Comparison of ENCODE assay signal across 12 cellular contexts in genomic region chr10:49309691-49310371, GRCh38. TPM values are rescaled to one million over a fixed set of nuclear protein-coding genes. Genes with fewer than 3 reads are reported as not detected.
DNase-seq lines count a peak whose midpoint lies in the region; ATAC-seq and TF ChIP-seq lines count a peak whose summit lies in the region.
"Had no signal": no experiment of that assay in that cellular context is flagged by ENCODE, and none has a peak within 500 bp of the region (broad histone marks: within the 10 kb centered on the region; RNA-seq: fewer than 3 reads in every experiment).

No MANE protein-coding gene starts in this region.

- H4K8ac ChIP-seq in mesendoderm (ENCODE audit: low read depth, low read length): no peak overlapping the region

- H4K5ac ChIP-seq in mesendoderm (ENCODE audit: low read length): no peak overlapping the region

- H3K56ac ChIP-seq in mesendoderm (ENCODE audit: low read length): no peak overlapping the region

- ATAC-seq in activated CD8-positive, alpha-beta memory T cell treated with anti-CD3 and anti-CD28 coated beads, Interleukin-2, amount 10 ng/mL, durations not matched to agents 7 days and 5 days: peak; percentile 87
- ATAC-seq in stimulated activated memory B cell treated with anti-CD40 and anti-IgM and Interleukin-4, amounts not matched to agents 10 μg/mL and 1 μg/mL and 100 μg/mL, for 72 hours: peak; percentile 76

- H3K4me1 Mint-ChIP-seq in activated CD8-positive, alpha-beta memory T cell treated with anti-CD3 and anti-CD28 coated beads, Interleukin-2, amount 10 ng/mL, durations not matched to agents 7 days and 5 days: peaks cover 35% of the 10 kb centered on the region
- peaks cover 26% of the 10 kb centered on the region for H3K4me1 Mint-ChIP-seq in activated naive CD4-positive, alpha-beta T cell treated with anti-CD3 and anti-CD28 coated beads, Interleukin-2, amount 10 ng/mL, durations not matched to agents 7 days and 5 days
- peaks cover 38% of the 10 kb centered on the region for H3K4me1 Mint-ChIP-seq in stimulated activated memory B cell treated with anti-CD40 and anti-IgM and Interleukin-4, amounts not matched to agents 10 μg/mL and 1 μg/mL and 100 μg/mL, for 72 hours

- H3K79me2 ChIP-seq in mesendoderm (ENCODE audit: control insufficient read depth, insufficient read depth, low read length): no peaks in the 10 kb centered on the region
- H3K79me2 ChIP-seq: hepatocyte had no signal

- H3K9ac ChIP-seq in mesendoderm (ENCODE audit: low read length): no peak overlapping the region

- H3K4ac ChIP-seq in mesendoderm (ENCODE audit: low read depth, low read length): no peak overlapping the region

- peak overlapping the region; percentile 17 for H3K4me3 Mint-ChIP-seq in activated CD8-positive, alpha-beta memory T cell treated with anti-CD3 and anti-CD28 coated beads, Interleukin-2, amount 10 ng/mL, durations not matched to agents 7 days and 5 days
- peak overlapping the region; percentile 1 for H3K4me3 Mint-ChIP-seq in activated naive CD4-positive, alpha-beta T cell treated with anti-CD3 and anti-CD28 coated beads, Interleukin-2, amount 10 ng/mL, durations not matched to agents 7 days and 5 days
- H3K4me3 Mint-ChIP-seq in stimulated activated memory B cell treated with anti-CD40 and anti-IgM and Interleukin-4, amounts not matched to agents 10 μg/mL and 1 μg/mL and 100 μg/mL, for 72 hours: peak overlapping the region; percentile 36

- no peak overlapping the region for H3K23ac ChIP-seq in mesendoderm (ENCODE audit: low read length)

- no peak overlapping the region for H2BK120ac ChIP-seq in mesendoderm (ENCODE audit: low read depth, low read length)

- no peaks in the 10 kb centered on the region for H3K79me1 ChIP-seq in mesendoderm (ENCODE audit: low read length)

- no peak overlapping the region for H2BK5ac ChIP-seq in mesendoderm (ENCODE audit: low read length)

- H3K27me3 Mint-ChIP-seq in activated CD8-positive, alpha-beta memory T cell treated with anti-CD3 and anti-CD28 coated beads, Interleukin-2, amount 10 ng/mL, durations not matched to agents 7 days and 5 days: peaks cover 28% of the 10 kb centered on the region
- peaks cover 33% of the 10 kb centered on the region for H3K27me3 Mint-ChIP-seq in activated naive CD4-positive, alpha-beta T cell treated with anti-CD3 and anti-CD28 coated beads, Interleukin-2, amount 10 ng/mL, durations not matched to agents 7 days and 5 days
- no peaks in the 10 kb centered on the region for H3K27me3 Mint-ChIP-seq in stimulated activated memory B cell treated with anti-CD40 and anti-IgM and Interleukin-4, amounts not matched to agents 10 μg/mL and 1 μg/mL and 100 μg/mL, for 72 hours

- no peak overlapping the region for H2BK15ac ChIP-seq in mesendoderm (replicated peaks; ENCODE audit: low read depth)

- H3K27me3 ChIP-seq in HL-60 (ENCODE audit: insufficient read depth, poor library complexity, severe bottlenecking) (no peaks in the 10 kb centered on the region), mesendoderm (ENCODE audit: insufficient read depth, low read length, poor library complexity) (no peaks in the 10 kb centered on the region)
- H3K27me3 ChIP-seq: hepatocyte had no signal

- no peak overlapping the region; the same call in 1 of the 2 replicates for H3K4me3 ChIP-seq in HL-60 (replicated peaks; ENCODE audit: insufficient read depth, low read length)
- no peak overlapping the region for H3K4me3 ChIP-seq in mesendoderm (ENCODE audit: low read length)
- H3K4me3 ChIP-seq: hepatocyte had no signal

- peaks cover 2% of the 10 kb centered on the region for H3K9me3 Mint-ChIP-seq in activated CD8-positive, alpha-beta memory T cell treated with anti-CD3 and anti-CD28 coated beads, Interleukin-2, amount 10 ng/mL, durations not matched to agents 7 days and 5 days (ENCODE audit: low read depth)
- no peaks in the 10 kb centered on the region for H3K9me3 Mint-ChIP-seq in activated naive CD4-positive, alpha-beta T cell treated with anti-CD3 and anti-CD28 coated beads, Interleukin-2, amount 10 ng/mL, durations not matched to agents 7 days and 5 days
- peaks cover 2% of the 10 kb centered on the region for H3K9me3 Mint-ChIP-seq in stimulated activated memory B cell treated with anti-CD40 and anti-IgM and Interleukin-4, amounts not matched to agents 10 μg/mL and 1 μg/mL and 100 μg/mL, for 72 hours

- no peaks in the 10 kb centered on the region for H3K4me1 ChIP-seq in mesendoderm (ENCODE audit: control insufficient read depth, low read depth, low read length)

- no peak for TF ChIP-seq CTCF in HL-60 (IDR thresholded peaks at IDR 0.05; ENCODE audit: insufficient read depth, low read length)

- no peaks in the 10 kb centered on the region for H3K36me3 ChIP-seq in mesendoderm (ENCODE audit: control insufficient read depth, insufficient read depth, low read length)

- peak; percentile 82 for DNase-seq in activated CD8-positive, alpha-beta memory T cell treated with anti-CD3 and anti-CD28 coated beads, Interleukin-2, amount 10 ng/mL, durations not matched to agents 7 days and 5 days
- no peak for DNase-seq in activated CD8-positive, alpha-beta memory T cell treated with anti-CD3 and anti-CD28 coated beads, Interleukin-2, amount 50 U/mL, for 4 hours
- DNase-seq in HL-60 (ENCODE audit: low read depth in 1 of 2, low spot score in 1 of 2): peak; percentile 24 to 55
- DNase-seq in activated naive CD4-positive, alpha-beta T cell treated with anti-CD3 and anti-CD28 coated beads, Interleukin-2, amount 10 ng/mL, durations not matched to agents 7 days and 5 days: peak; percentile 45
- no peak for DNase-seq in mesendoderm
- DNase-seq in NCI-H2171 treated with DMSO at 0.1 percent for 48 hours (lab: John Stamatoyannopoulos, UW): no peak
- DNase-seq in cardiac septum (ENCODE audit: low spot score): no peak
- DNase-seq: IMR-90 had no signal

- CTCF ChIA-PET in activated CD8-positive, alpha-beta memory T cell treated with anti-CD3 and anti-CD28 coated beads, Interleukin-2, amount 10 ng/mL, durations not matched to agents 7 days and 5 days (lab: Charles Lee): no interaction called here
- CTCF ChIA-PET in activated naive CD4-positive, alpha-beta T cell treated with anti-CD3 and anti-CD28 coated beads, Interleukin-2, amount 10 ng/mL, durations not matched to agents 7 days and 5 days (lab: Charles Lee): no interaction called here

- H3K18ac ChIP-seq in mesendoderm (ENCODE audit: low read length): no peak overlapping the region

- no peak overlapping the region for H3K27ac ChIP-seq in HL-60 (replicated peaks)
- H3K27ac ChIP-seq in mesendoderm (ENCODE audit: low read depth, low read length): no peak overlapping the region
- H3K27ac ChIP-seq: hepatocyte had no signal

- peaks cover 1% of the 10 kb centered on the region for H3K36me3 Mint-ChIP-seq in activated CD8-positive, alpha-beta memory T cell treated with anti-CD3 and anti-CD28 coated beads, Interleukin-2, amount 10 ng/mL, durations not matched to agents 7 days and 5 days
- H3K36me3 Mint-ChIP-seq in activated naive CD4-positive, alpha-beta T cell treated with anti-CD3 and anti-CD28 coated beads, Interleukin-2, amount 10 ng/mL, durations not matched to agents 7 days and 5 days: no peaks in the 10 kb centered on the region
- H3K36me3 Mint-ChIP-seq in stimulated activated memory B cell treated with anti-CD40 and anti-IgM and Interleukin-4, amounts not matched to agents 10 μg/mL and 1 μg/mL and 100 μg/mL, for 72 hours: no peaks in the 10 kb centered on the region

- no peak overlapping the region for H2AK5ac ChIP-seq in mesendoderm (ENCODE audit: low read length)

- H3K27ac Mint-ChIP-seq in activated CD8-positive, alpha-beta memory T cell treated with anti-CD3 and anti-CD28 coated beads, Interleukin-2, amount 10 ng/mL, durations not matched to agents 7 days and 5 days: peak overlapping the region; percentile 81
- H3K27ac Mint-ChIP-seq in activated naive CD4-positive, alpha-beta T cell treated with anti-CD3 and anti-CD28 coated beads, Interleukin-2, amount 10 ng/mL, durations not matched to agents 7 days and 5 days: peak overlapping the region; percentile 79
- peak overlapping the region; percentile 71 for H3K27ac Mint-ChIP-seq in stimulated activated memory B cell treated with anti-CD40 and anti-IgM and Interleukin-4, amounts not matched to agents 10 μg/mL and 1 μg/mL and 100 μg/mL, for 72 hours
- H3K27ac Mint-ChIP-seq: progenitor cell of endocrine pancreas had no signal

- intact Hi-C loops in cardiac septum (cut with DNase I): no loop called here

- no peak overlapping the region for H3K4me2 ChIP-seq in mesendoderm (ENCODE audit: low read length)
- H3K4me2 ChIP-seq: hepatocyte had no signal

- WGBS in mesendoderm (ENCODE audit: extremely low coverage, insufficient coverage, low lambda C conversion rate): no CpG with 5 or more reads among the region's 8 CpGs

RNA-seq across cellular contexts. Expression of gene C10orf71, which starts 10.9 kb away (rescaled TPM):
- total RNA-seq in activated CD8-positive, alpha-beta memory T cell treated with anti-CD3 and anti-CD28 coated beads, Interleukin-2, amount 10 ng/mL, durations not matched to agents 7 days and 5 days: not detected
- polyA plus RNA-seq in mesendoderm (2013, experiment 1 of 2): not detected
- polyA plus RNA-seq in mesendoderm (2013, experiment 2 of 2): 0.01 TPM
- total RNA-seq in cardiac septum: 163 TPM
- total RNA-seq: hepatocyte, IMR-90, progenitor cell of endocrine pancreas, subcutaneous adipose tissue had no signal
- polyA plus RNA-seq: hepatocyte, IMR-90 had no signal

Comparison
In these comparisons a context has a peak if more than half of its experiments do, and no peak if none do; other contexts are left out.
1. DNase-seq: peak in activated CD8-positive, alpha-beta memory T cell treated with anti-CD3 and anti-CD28 coated beads, Interleukin-2, amount 10 ng/mL, durations not matched to agents 7 days and 5 days (single experiment), HL-60 (2 of 2) and activated naive CD4-positive, alpha-beta T cell treated with anti-CD3 and anti-CD28 coated beads, Interleukin-2, amount 10 ng/mL, durations not matched to agents 7 days and 5 days (single experiment); none in activated CD8-positive, alpha-beta memory T cell treated with anti-CD3 and anti-CD28 coated beads, Interleukin-2, amount 50 U/mL, for 4 hours (single experiment), mesendoderm (single experiment), NCI-H2171 treated with DMSO at 0.1 percent for 48 hours (single experiment) and cardiac septum (single experiment).
2. RNA of gene C10orf71, which starts 10.9 kb away (total RNA-seq): 163 TPM in cardiac septum (single experiment); not detected in activated CD8-positive, alpha-beta memory T cell treated with anti-CD3 and anti-CD28 coated beads, Interleukin-2, amount 10 ng/mL, durations not matched to agents 7 days and 5 days; every median in the first group is over 100 times any median in the second.
3. Peak in every context shown above with its lines, with median percentiles within 50 percentile points of each other: H3K27ac Mint-ChIP-seq and H3K4me3 Mint-ChIP-seq.